ENCODE assay signal across 8 cellular contexts in genomic region chr11:8814209-8814922, GRCh38.
A peak's percentile ranks its signal among the peaks of the same experiment; 100 is the strongest.
DNase-seq lines count a peak whose midpoint lies in the region; ATAC-seq and TF ChIP-seq lines count a peak whose summit lies in the region.

No MANE protein-coding gene starts in this region.

- H3K9me3 ChIP-seq in endodermal cell (ENCODE audit: control insufficient read depth, low read length) (no peaks in the 10 kb centered on the region), BE2C (no peaks in the 10 kb centered on the region)

- H3K27me3 Mint-ChIP-seq in endodermal cell (ENCODE audit: insufficient read depth), result no peaks in the 10 kb centered on the region
- peaks cover 12% of the 10 kb centered on the region for H3K27me3 Mint-ChIP-seq in stimulated activated memory B cell treated with anti-CD40 and anti-IgM and Interleukin-4, amounts not matched to agents 10 μg/mL and 1 μg/mL and 100 μg/mL, for 72 hours

- peaks cover 6% of the 10 kb centered on the region for H3K36me3 Mint-ChIP-seq in endodermal cell (ENCODE audit: low read depth)
- H3K36me3 Mint-ChIP-seq in stimulated activated memory B cell treated with anti-CD40 and anti-IgM and Interleukin-4, amounts not matched to agents 10 μg/mL and 1 μg/mL and 100 μg/mL, for 72 hours, result no peaks in the 10 kb centered on the region

- no peaks in the 10 kb centered on the region for H3K27me3 ChIP-seq in endodermal cell (ENCODE audit: control insufficient read depth, insufficient read depth, low read length, poor library complexity, severe bottlenecking)
- H3K27me3 ChIP-seq in BE2C, result no peaks in the 10 kb centered on the region

- in situ Hi-C loops in GM13976 (cut with MboI; ENCODE audit: low sequenced_read_pairs, unreplicated experiment), result no loop called here

- H3K4me3 Mint-ChIP-seq in endodermal cell, result no peak overlapping the region
- no peak overlapping the region for H3K4me3 Mint-ChIP-seq in stimulated activated memory B cell treated with anti-CD40 and anti-IgM and Interleukin-4, amounts not matched to agents 10 μg/mL and 1 μg/mL and 100 μg/mL, for 72 hours

- no peak for ATAC-seq in stimulated activated memory B cell treated with anti-CD40 and anti-IgM and Interleukin-4, amounts not matched to agents 10 μg/mL and 1 μg/mL and 100 μg/mL, for 72 hours

- H3K4me1 Mint-ChIP-seq in endodermal cell, result peaks cover 35% of the 10 kb centered on the region
- H3K4me1 Mint-ChIP-seq in stimulated activated memory B cell treated with anti-CD40 and anti-IgM and Interleukin-4, amounts not matched to agents 10 μg/mL and 1 μg/mL and 100 μg/mL, for 72 hours, result peaks cover 9% of the 10 kb centered on the region

- peaks cover 27% of the 10 kb centered on the region for H3K4me1 ChIP-seq in endodermal cell (ENCODE audit: control insufficient read depth, insufficient read depth, low read length)
- no peaks in the 10 kb centered on the region for H3K4me1 ChIP-seq in BE2C

- no peak overlapping the region for H3K4me3 ChIP-seq in endodermal cell (ENCODE audit: low read length)
- H3K4me3 ChIP-seq in retinal pigment epithelial cell (ENCODE audit: low read length), result no peak overlapping the region
- H3K4me3 ChIP-seq in BE2C (ENCODE audit: low read depth, low read length), result no peak overlapping the region

- H3K9me3 Mint-ChIP-seq in endodermal cell, result peaks cover 8% of the 10 kb centered on the region
- H3K9me3 Mint-ChIP-seq in stimulated activated memory B cell treated with anti-CD40 and anti-IgM and Interleukin-4, amounts not matched to agents 10 μg/mL and 1 μg/mL and 100 μg/mL, for 72 hours, result no peaks in the 10 kb centered on the region

- TF ChIP-seq CTCF in GM13976 (IDR thresholded peaks at IDR 0.05; ENCODE audit: borderline replicate concordance, control extremely low read depth, extremely low read depth, insufficient read depth, missing control alignments) (no peak), endodermal cell (conservative IDR thresholded peaks at IDR 0.05) (no peak), retinal pigment epithelial cell (conservative IDR thresholded peaks at IDR 0.05; ENCODE audit: low read depth, low read length) (no peak), BE2C (IDR thresholded peaks at IDR 0.05; ENCODE audit: low read depth, low read length) (no peak)

- DNase-seq in GM13976 (ENCODE audit: low spot score) (peak; percentile 45), NAMALWA (ENCODE audit: low spot score) (peak; percentile 7), endodermal cell (peak; percentile 63), retinal pigment epithelial cell (ENCODE audit: low read depth) (peak; percentile 52), BE2C (no peak), dedifferentiated amniotic fluid mesenchymal stem cell (ENCODE audit: extremely low spot score) (no peak)
- DNase-seq in activated CD4-positive, alpha-beta T cell treated with anti-CD3 and anti-CD28 coated beads, Interleukin-2, amount 50 U/mL, for 4 hours, result no peak

- H3K36me3 ChIP-seq in endodermal cell (ENCODE audit: control insufficient read depth, insufficient read depth, low read length) (peaks cover 2% of the 10 kb centered on the region), BE2C (no peaks in the 10 kb centered on the region)

- peak overlapping the region; percentile 58 for H3K9ac ChIP-seq in endodermal cell (ENCODE audit: extremely low read depth, low read length, poor library complexity, severe bottlenecking)

- WGBS in endodermal cell (ENCODE audit: insufficient coverage in 1 of 2, insufficient read length in 1 of 2), 2 experiments, result 60 to 73% methylated on average over 3 to 4 of the region's 4 CpGs

- no peak overlapping the region for H3K27ac Mint-ChIP-seq in endodermal cell
- no peak overlapping the region for H3K27ac Mint-ChIP-seq in stimulated activated memory B cell treated with anti-CD40 and anti-IgM and Interleukin-4, amounts not matched to agents 10 μg/mL and 1 μg/mL and 100 μg/mL, for 72 hours

- no peak overlapping the region for H3K27ac ChIP-seq in endodermal cell (ENCODE audit: low read depth, low read length)

Comparison
In these comparisons a context has a peak if more than half of its experiments do, and no peak if none do; other contexts are left out.
1. DNase-seq: peak in GM13976 (single experiment), NAMALWA (single experiment), endodermal cell (single experiment) and retinal pigment epithelial cell (single experiment); none in BE2C (single experiment), activated CD4-positive, alpha-beta T cell treated with anti-CD3 and anti-CD28 coated beads, Interleukin-2, amount 50 U/mL, for 4 hours (0 of 2) and dedifferentiated amniotic fluid mesenchymal stem cell (single experiment).